9 cellular contexts compared by ENCODE assay signal in genomic region chr14:79809849-79810612, GRCh38.
DNase-seq lines count a peak whose midpoint lies in the region; ATAC-seq lines count a peak whose summit lies in the region.
"Had no signal": no experiment of that assay in that cellular context is flagged by ENCODE, and none has a peak within 500 bp of the region (broad histone marks: within the 10 kb centered on the region; RNA-seq: fewer than 3 reads in every experiment).

No MANE protein-coding gene starts in this region.

- H2AFZ ChIP-seq in Karpas-422 (ENCODE audit: low read length) = no peak overlapping the region

- peak; percentile 62 for ATAC-seq in left colon
- ATAC-seq in GM19397 (IDR thresholded peaks at IDR 0.05; ENCODE audit: unreplicated experiment) = no peak

- H3K79me2 ChIP-seq in Karpas-422 (ENCODE audit: low read length) = no peaks in the 10 kb centered on the region

- no peak overlapping the region for H3K27ac ChIP-seq in Karpas-422 (ENCODE audit: low read length)

- intact Hi-C loops in left colon (cut with DNase I, micrococcal nuclease) = no loop called here

- H3K4me3 ChIP-seq in Karpas-422 (ENCODE audit: low read length) (0 out of 2 replicates have a peak overlapping the region, but pooled peaks have one; percentile 0), HAP-1 (no peak overlapping the region)

- no peak overlapping the region for H3K9ac ChIP-seq in Karpas-422 (ENCODE audit: low read length)

- DNase-seq in COLO829 (ENCODE audit: low spot score) (peak; percentile 28), Karpas-422 (peak; percentile 80), SK-MEL-5 (ENCODE audit: low read depth, low spot score) (peak; percentile 24), left colon (peak in 1 of 2 donors; percentile 6), AG08396 (ENCODE audit: low spot score) (no peak), retina (no peak), HAP-1 (ENCODE audit: low spot score in 2 of 2) (no peak)
- DNase-seq: stimulated activated CD4-positive, alpha-beta T cell treated with anti-CD3 and anti-CD28 coated beads, Interleukin-1b, Interleukin-23, amount 100 ng/mL, for 48 hours had no signal

- no peaks in the 10 kb centered on the region for H3K27me3 ChIP-seq in Karpas-422 (ENCODE audit: low read length)
- H3K27me3 ChIP-seq in HAP-1 (ENCODE audit: low read depth) = no peaks in the 10 kb centered on the region

- no peaks in the 10 kb centered on the region for H3K9me2 ChIP-seq in Karpas-422 (replicated peaks; ENCODE audit: insufficient read depth, low read length)

- peaks cover 19% of the 10 kb centered on the region for H3K4me1 ChIP-seq in Karpas-422 (ENCODE audit: low read length)
- H3K4me1 ChIP-seq in HAP-1 = no peaks in the 10 kb centered on the region

- H3K9me3 ChIP-seq in Karpas-422 (ENCODE audit: low read length) (no peaks in the 10 kb centered on the region), HAP-1 (no peaks in the 10 kb centered on the region)

- H3K36me3 ChIP-seq in Karpas-422 (ENCODE audit: insufficient read depth, low read length) (no peaks in the 10 kb centered on the region), HAP-1 (replicated peaks) (no peaks in the 10 kb centered on the region)

- H4K20me1 ChIP-seq in Karpas-422 (ENCODE audit: insufficient read depth, low read depth, low read length) = no peaks in the 10 kb centered on the region

- peak overlapping the region; percentile 46 for H3K4me2 ChIP-seq in Karpas-422 (ENCODE audit: low read depth, low read length, poor library complexity, severe bottlenecking)

- in situ Hi-C loops in SK-MEL-5 (cut with HindIII; ENCODE audit: low pct_unique_long_range_greater_than_20kb, low sequenced_read_pairs) (no loop called here), HAP-1 (cut with MboI; ENCODE audit: low sequenced_read_pairs) (no loop called here)

Comparison
In these comparisons a context has a peak if more than half of its experiments do, and no peak if none do; other contexts are left out.
1. DNase-seq: peak in COLO829 (single experiment), Karpas-422 (single experiment) and SK-MEL-5 (single experiment); none in AG08396 (single experiment), retina (single experiment) and HAP-1 (0 of 2).